Comparison of ENCODE assay signal across 8 cellular contexts in genomic region chr5:43008369-43009158, GRCh38. TPM values are rescaled to one million over a fixed set of nuclear protein-coding genes. Genes with fewer than 3 reads are reported as not detected.
DNase-seq lines count a peak whose midpoint lies in the region; ATAC-seq lines count a peak whose summit lies in the region.

No MANE protein-coding gene starts in this region.

- peak; percentile 67 for DNase-seq in AG08395 (ENCODE audit: low spot score)
- DNase-seq in NCI-H446 treated with DMSO at 0.1 percent for 48 hours (lab: John Stamatoyannopoulos, UW): peak; percentile 72
- peak; percentile 84 for DNase-seq in cerebellar cortex (ENCODE audit: low spot score)
- peak; percentile 74 for DNase-seq in left lobe of liver (ENCODE audit: low spot score)
- DNase-seq in stimulated activated CD4-positive, alpha-beta T cell treated with anti-CD3 and anti-CD28 coated beads, Interleukin-2, amount 100 ng/mL, for 24 hours: peak; percentile 92 to 94

- ATAC-seq in GM18909 (IDR thresholded peaks at IDR 0.05; ENCODE audit: poor library complexity, unreplicated experiment) (peak; percentile 49), HG03280 (IDR thresholded peaks at IDR 0.05; ENCODE audit: unreplicated experiment) (peak; percentile 43), left lobe of liver (peak; percentile 77)
- ATAC-seq in activated CD4-positive, CD25-positive, alpha-beta regulatory T cell treated with anti-CD3 and anti-CD28 coated beads, Interleukin-2, amount 50 U/mL, for 24 hours: peak; percentile 77 to 82

RNA-seq across cellular contexts. Expression of gene ANXA2R, which starts 31.6 kb away (rescaled TPM):
- 0.35 TPM for total RNA-seq in left lobe of liver

Comparison
In these comparisons a context has a peak if more than half of its experiments do, and no peak if none do; other contexts are left out.
1. Peak in every context shown above with its lines: DNase-seq and ATAC-seq.